ENCODE assay signal across 9 cellular contexts in genomic region chr10:57338823-57339558, GRCh38.
A peak's percentile ranks its signal among the peaks of the same experiment; 100 is the strongest.
DNase-seq lines count a peak whose midpoint lies in the region; ATAC-seq and TF ChIP-seq lines count a peak whose summit lies in the region.
"Had no signal": no experiment of that assay in that cellular context is flagged by ENCODE, and none has a peak within 500 bp of the region (broad histone marks: within the 10 kb centered on the region; RNA-seq: fewer than 3 reads in every experiment).

No MANE protein-coding gene starts in this region.

- H3K4me3 Mint-ChIP-seq in activated T-helper 17 cell treated with anti-CD3 and anti-CD28 coated beads, Interleukin-2, amount 50 U/mL, for 72 hours, result no peak overlapping the region
- H3K4me3 Mint-ChIP-seq: naive thymus-derived CD8-positive, alpha-beta T cell had no signal

- H3K9me3 Mint-ChIP-seq in activated T-helper 17 cell treated with anti-CD3 and anti-CD28 coated beads, Interleukin-2, amount 50 U/mL, for 72 hours, result peaks cover 4% of the 10 kb centered on the region

- peaks cover 0 to 3% (median 0%) of the 10 kb centered on the region in 4 donors for H3K9me3 ChIP-seq in Peyer's patch
- H3K9me3 ChIP-seq in fibroblast of lung (ENCODE audit: control insufficient read depth, insufficient read depth, low read depth, low read length), result no peaks in the 10 kb centered on the region

- peak; percentile 36 to 47 for DNase-seq in AML-193 (lab: John Stamatoyannopoulos, UW)
- DNase-seq in Peyer's patch, result no peak
- DNase-seq in fibroblast of lung (ENCODE audit: low read depth in 2 of 2), result peak; percentile 29 to 56
- peak; percentile 16 for DNase-seq in putamen (ENCODE audit: low spot score)
- DNase-seq in activated CD4-positive, CD25-positive, alpha-beta regulatory T cell (lab: John Stamatoyannopoulos, UW), result no peak

- H2AFZ ChIP-seq in fibroblast of lung (ENCODE audit: low read length), result no peak overlapping the region

- ATAC-seq in GM18502 (IDR thresholded peaks at IDR 0.05; ENCODE audit: poor library complexity, unreplicated experiment), result peak; percentile 74
- peak; percentile 67 for ATAC-seq in HG03139 (IDR thresholded peaks at IDR 0.05; ENCODE audit: unreplicated experiment)
- ATAC-seq in activated T-helper 17 cell treated with anti-CD3 and anti-CD28 coated beads, Interleukin-2, amount 50 U/mL, for 72 hours (replicated peaks), result no peak
- ATAC-seq: naive thymus-derived CD8-positive, alpha-beta T cell had no signal

- no peaks in the 10 kb centered on the region for H3K27me3 Mint-ChIP-seq in activated T-helper 17 cell treated with anti-CD3 and anti-CD28 coated beads, Interleukin-2, amount 50 U/mL, for 72 hours
- H3K27me3 Mint-ChIP-seq: naive thymus-derived CD8-positive, alpha-beta T cell had no signal

- H3K4me1 ChIP-seq in Peyer's patch, result no peaks in the 10 kb centered on the region
- no peaks in the 10 kb centered on the region for H3K4me1 ChIP-seq in fibroblast of lung (ENCODE audit: control insufficient read depth, extremely low read depth, insufficient read depth, low read length)

- TF ChIP-seq CTCF in Peyer's patch (IDR thresholded peaks at IDR 0.05) (peak in 5 of 6 experiments; percentile 39 to 59 (median 57)), fibroblast of lung (conservative IDR thresholded peaks at IDR 0.05 in 1 of 2, IDR thresholded peaks at IDR 0.05 in 1 of 2; ENCODE audit: low read depth in 1 of 2, low read length in 2 of 2) (peak; percentile 28 to 62)

- H3K4me1 Mint-ChIP-seq in activated T-helper 17 cell treated with anti-CD3 and anti-CD28 coated beads, Interleukin-2, amount 50 U/mL, for 72 hours, result no peaks in the 10 kb centered on the region
- H3K4me1 Mint-ChIP-seq: naive thymus-derived CD8-positive, alpha-beta T cell had no signal

- H3K36me3 ChIP-seq in Peyer's patch (no peaks in the 10 kb centered on the region), fibroblast of lung (ENCODE audit: control insufficient read depth, insufficient read depth, low read length) (no peaks in the 10 kb centered on the region)

- H3K27me3 ChIP-seq in Peyer's patch (no peaks in the 10 kb centered on the region), fibroblast of lung (ENCODE audit: control insufficient read depth, insufficient read depth, low read length) (no peaks in the 10 kb centered on the region)

- no peaks in the 10 kb centered on the region for H3K36me3 Mint-ChIP-seq in activated T-helper 17 cell treated with anti-CD3 and anti-CD28 coated beads, Interleukin-2, amount 50 U/mL, for 72 hours (ENCODE audit: low read depth)
- H3K36me3 Mint-ChIP-seq: naive thymus-derived CD8-positive, alpha-beta T cell had no signal

- no peak for TF ChIP-seq POLR2A in Peyer's patch (IDR thresholded peaks at IDR 0.05)

- H4K20me1 ChIP-seq in fibroblast of lung (ENCODE audit: control insufficient read depth, extremely low read depth, insufficient read depth, low read length), result no peaks in the 10 kb centered on the region

- no peak overlapping the region for H3K27ac ChIP-seq in Peyer's patch
- H3K27ac ChIP-seq in fibroblast of lung (ENCODE audit: insufficient read depth, low read length), result no peak overlapping the region

- no peak overlapping the region for H3K4me2 ChIP-seq in fibroblast of lung (ENCODE audit: extremely low read depth, insufficient read depth, low read length)

- H3K4me3 ChIP-seq in Peyer's patch (no peak overlapping the region), fibroblast of lung (replicated peaks in 1 of 4; ENCODE audit: control extremely low read depth in 1 of 4, insufficient read depth in 1 of 4, low read depth in 3 of 4, low read length in 4 of 4) (no peak overlapping the region)

- H3K27ac Mint-ChIP-seq in activated T-helper 17 cell treated with anti-CD3 and anti-CD28 coated beads, Interleukin-2, amount 50 U/mL, for 72 hours, result no peak overlapping the region
- H3K27ac Mint-ChIP-seq: naive thymus-derived CD8-positive, alpha-beta T cell had no signal

- H3K79me2 ChIP-seq in fibroblast of lung (ENCODE audit: control insufficient read depth, insufficient read depth, low read length), result no peaks in the 10 kb centered on the region

- no peak overlapping the region for H3K9ac ChIP-seq in fibroblast of lung (ENCODE audit: insufficient read depth, low read length)

Comparison
In these comparisons a context has a peak if more than half of its experiments do, and no peak if none do; other contexts are left out.
1. DNase-seq: peak in AML-193 (2 of 2), fibroblast of lung (2 of 2) and putamen (single experiment); none in Peyer's patch (0 of 3) and activated CD4-positive, CD25-positive, alpha-beta regulatory T cell (0 of 4).